In the genomic region with DNA sequence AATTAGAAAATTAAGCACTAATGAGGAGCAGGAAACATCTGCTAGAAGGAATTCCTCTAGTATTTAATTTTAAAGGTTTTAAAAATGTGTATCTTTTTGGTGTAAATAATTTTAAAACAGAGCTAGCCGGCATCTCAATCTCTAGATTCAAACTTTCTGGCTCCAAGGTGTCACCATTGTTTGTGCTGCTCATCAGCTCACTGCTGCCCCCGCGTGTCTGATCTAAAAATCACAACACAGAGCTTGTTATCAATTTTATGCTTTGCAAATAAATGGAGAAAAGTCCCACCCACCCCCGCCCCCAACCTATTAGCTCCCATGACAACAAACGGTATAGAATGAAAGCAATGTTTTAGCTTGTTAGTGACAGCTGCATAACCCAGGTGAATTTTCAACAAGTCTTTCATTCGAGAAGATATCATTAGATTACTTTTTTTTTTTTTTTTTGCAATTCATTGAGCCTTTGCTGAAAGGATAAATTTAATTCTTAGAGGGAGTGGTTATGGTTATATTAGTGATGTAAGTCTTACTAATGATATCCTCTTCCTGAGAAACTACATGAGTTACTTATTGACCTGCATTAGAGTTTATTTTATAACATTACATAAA, we compare ENCODE assay signal across 8 cellular contexts. TPM values are rescaled to one million over a fixed set of nuclear protein-coding genes. Genes with fewer than 3 reads are reported as not detected.
DNase-seq lines count a peak whose midpoint lies in the region; ATAC-seq and TF ChIP-seq lines count a peak whose summit lies in the region.

No MANE protein-coding gene starts in this region.

- peak overlapping the region; percentile 72 for H3K4me3 ChIP-seq in left ventricle myocardium inferior
- peak overlapping the region; percentile 4 to 68 (median 54) for H3K4me3 ChIP-seq in upper lobe of left lung

- TF ChIP-seq CTCF in left ventricle myocardium inferior (IDR thresholded peaks at IDR 0.05; ENCODE audit: borderline replicate concordance): peak; percentile 86
- peak; percentile 75 for TF ChIP-seq CTCF in progenitor cell of endocrine pancreas (IDR thresholded peaks at IDR 0.05; ENCODE audit: unreplicated experiment)
- TF ChIP-seq CTCF in upper lobe of left lung (IDR thresholded peaks at IDR 0.05): peak; percentile 26 to 67 (median 54)

- H3K9me3 ChIP-seq in left ventricle myocardium inferior (replicated peaks) (no peaks in the 10 kb centered on the region), upper lobe of left lung (no peaks in the 10 kb centered on the region)

- peak; percentile 84 for DNase-seq in AG08395 (ENCODE audit: low spot score)
- DNase-seq in NCI-H1417 treated with DMSO at 0.1 percent for 48 hours (lab: John Stamatoyannopoulos, UW): peak; percentile 73
- peak; percentile 85 for DNase-seq in T follicular helper cell (ENCODE audit: low read depth)
- peak; percentile 69 for DNase-seq in amniotic epithelial cell (ENCODE audit: low read depth)
- DNase-seq in left ventricle myocardium inferior: peak; percentile 74
- peak; percentile 74 for DNase-seq in progenitor cell of endocrine pancreas (ENCODE audit: low spot score, unreplicated experiment)
- peak in 1 of 2 donors; percentile 84 for DNase-seq in upper lobe of left lung

- intact Hi-C loops in left ventricle myocardium inferior (cut with micrococcal nuclease): no loop called here

- TF ChIP-seq POLR2A in upper lobe of left lung (IDR thresholded peaks at IDR 0.05): no peak

- no peak overlapping the region for H3K27ac Mint-ChIP-seq in progenitor cell of endocrine pancreas

- H3K27me3 ChIP-seq in left ventricle myocardium inferior (ENCODE audit: low read depth) (no peaks in the 10 kb centered on the region), upper lobe of left lung (no peaks in the 10 kb centered on the region)

- TF ChIP-seq EP300 in upper lobe of left lung (IDR thresholded peaks at IDR 0.05): no peak

- peaks cover 13% of the 10 kb centered on the region for H3K4me1 Mint-ChIP-seq in progenitor cell of endocrine pancreas (ENCODE audit: low read depth)

- peaks cover 40% of the 10 kb centered on the region for H3K27me3 Mint-ChIP-seq in progenitor cell of endocrine pancreas

- H3K27ac ChIP-seq in left ventricle myocardium inferior (replicated peaks) (peak overlapping the region; percentile 75), upper lobe of left lung (peak overlapping the region; percentile 23 to 82 (median 60))

- ATAC-seq in GM21515 (IDR thresholded peaks at IDR 0.05; ENCODE audit: unreplicated experiment) (peak; percentile 49), upper lobe of left lung (ENCODE audit: low FRiP score in 2 of 2) (peak; percentile 75 to 93)

- no peaks in the 10 kb centered on the region for H3K9me3 Mint-ChIP-seq in progenitor cell of endocrine pancreas (ENCODE audit: low read depth)

- H3K36me3 ChIP-seq in left ventricle myocardium inferior (no peaks in the 10 kb centered on the region), upper lobe of left lung (no peaks in the 10 kb centered on the region)

- H3K4me1 ChIP-seq in left ventricle myocardium inferior: peaks cover 12% of the 10 kb centered on the region
- H3K4me1 ChIP-seq in upper lobe of left lung: peaks cover 0 to 15% (median 8%) of the 10 kb centered on the region in 4 donors

- no peaks in the 10 kb centered on the region for H3K36me3 Mint-ChIP-seq in progenitor cell of endocrine pancreas (ENCODE audit: insufficient read depth)

- H3K4me3 Mint-ChIP-seq in progenitor cell of endocrine pancreas (ENCODE audit: low read depth): peak overlapping the region; percentile 26

- WGBS in upper lobe of left lung, 2 donors: 2 to 4% methylated on average over 6 of the region's 6 CpGs

RNA-seq across cellular contexts. Expression of gene ABHD12B, which starts 11.3 kb away (rescaled TPM):
- total RNA-seq in left ventricle myocardium inferior: not detected
- not detected in 2 replicates for total RNA-seq in progenitor cell of endocrine pancreas
- total RNA-seq in upper lobe of left lung: 1 to 10 TPM in 1 of 6 donors, under 1 TPM in 2, not detected in 3; 0.26 to 7.6 (median 0.44) TPM

RNA-seq across cellular contexts. Expression of gene NIN, which starts 29.6 kb away (rescaled TPM):
- total RNA-seq in left ventricle myocardium inferior (27.4 TPM), progenitor cell of endocrine pancreas (21.0 and 22.2 TPM in 2 replicates), upper lobe of left lung (10 to 100 TPM; 24.8 to 50.3 (median 42.2) TPM)
